10 cellular contexts compared by ENCODE assay signal in genomic region chr2:30410217-30410616, GRCh38. TPM values are rescaled to one million over a fixed set of nuclear protein-coding genes. Genes with fewer than 3 reads are reported as not detected.
DNase-seq lines count a peak whose midpoint lies in the region; ATAC-seq lines count a peak whose summit lies in the region.
"Had no signal": no experiment of that assay in that cellular context is flagged by ENCODE, and none has a peak within 500 bp of the region (broad histone marks: within the 10 kb centered on the region; RNA-seq: fewer than 3 reads in every experiment).

No MANE protein-coding gene starts in this region.

- no peak overlapping the region for H3K27ac Mint-ChIP-seq in activated naive CD8-positive, alpha-beta T cell treated with anti-CD3 and anti-CD28 coated beads, Interleukin-2, amount 10 ng/mL, durations not matched to agents 7 days and 5 days

- no peak overlapping the region for H3K4me3 Mint-ChIP-seq in activated naive CD8-positive, alpha-beta T cell treated with anti-CD3 and anti-CD28 coated beads, Interleukin-2, amount 10 ng/mL, durations not matched to agents 7 days and 5 days

- POLR2A ChIA-PET in activated naive CD8-positive, alpha-beta T cell treated with anti-CD3 and anti-CD28 coated beads, Interleukin-2, amount 10 ng/mL, durations not matched to agents 7 days and 5 days (lab: Charles Lee): interaction anchor here (0.7 kb wide), 1 partner anchor 59 kb away, joined by 3 read pairs; no protein-coding TSS in a partner anchor

- peak; percentile 58 for DNase-seq in AG20443 (ENCODE audit: low spot score)
- DNase-seq in GM03348 (ENCODE audit: low spot score): peak; percentile 38
- no peak for DNase-seq in activated naive CD8-positive, alpha-beta T cell treated with anti-CD3 and anti-CD28 coated beads, Interleukin-2, amount 10 ng/mL, durations not matched to agents 7 days and 5 days
- DNase-seq in lung microvascular endothelial cell (ENCODE audit: low read depth in 2 of 2): peak; percentile 53 to 74
- DNase-seq in NCI-H2227 (lab: John Stamatoyannopoulos, UW; ENCODE audit: unreplicated experiment): no peak
- DNase-seq in NCI-H2081 treated with DMSO at 0.1 percent for 48 hours (lab: John Stamatoyannopoulos, UW): no peak
- no peak for DNase-seq in NCI-H2107 treated with DMSO at 0.1 percent for 48 hours (lab: John Stamatoyannopoulos, UW; ENCODE audit: unreplicated experiment)
- DNase-seq: NCI-H187, retina had no signal

- no peaks in the 10 kb centered on the region for H3K27me3 Mint-ChIP-seq in activated naive CD8-positive, alpha-beta T cell treated with anti-CD3 and anti-CD28 coated beads, Interleukin-2, amount 10 ng/mL, durations not matched to agents 7 days and 5 days

- H3K9me3 Mint-ChIP-seq in activated naive CD8-positive, alpha-beta T cell treated with anti-CD3 and anti-CD28 coated beads, Interleukin-2, amount 10 ng/mL, durations not matched to agents 7 days and 5 days: no peaks in the 10 kb centered on the region

- H3K4me1 Mint-ChIP-seq in activated naive CD8-positive, alpha-beta T cell treated with anti-CD3 and anti-CD28 coated beads, Interleukin-2, amount 10 ng/mL, durations not matched to agents 7 days and 5 days: peaks cover 22% of the 10 kb centered on the region

- H3K36me3 Mint-ChIP-seq in activated naive CD8-positive, alpha-beta T cell treated with anti-CD3 and anti-CD28 coated beads, Interleukin-2, amount 10 ng/mL, durations not matched to agents 7 days and 5 days: no peaks in the 10 kb centered on the region

- ATAC-seq in activated naive CD8-positive, alpha-beta T cell treated with anti-CD3 and anti-CD28 coated beads, Interleukin-2, amount 10 ng/mL, durations not matched to agents 7 days and 5 days (ENCODE audit: low read depth): peak; percentile 64
- no peak for ATAC-seq in GM18511 (IDR thresholded peaks at IDR 0.05; ENCODE audit: unreplicated experiment)

RNA-seq across cellular contexts. Expression of gene LCLAT1, which starts 36.8 kb away (rescaled TPM):
- 10 to 100 TPM; 19.8 to 21.2 TPM for total RNA-seq in activated naive CD8-positive, alpha-beta T cell treated with anti-CD3 and anti-CD28 coated beads, Interleukin-2, amount 10 ng/mL, durations not matched to agents 7 days and 5 days
- 7.1 and 8.3 TPM in 2 replicates for total RNA-seq in lung microvascular endothelial cell

Comparison
In these comparisons a context has a peak if more than half of its experiments do, and no peak if none do; other contexts are left out.
1. DNase-seq: peak in AG20443 (single experiment), GM03348 (single experiment) and lung microvascular endothelial cell (2 of 2); none in activated naive CD8-positive, alpha-beta T cell treated with anti-CD3 and anti-CD28 coated beads, Interleukin-2, amount 10 ng/mL, durations not matched to agents 7 days and 5 days (single experiment), NCI-H2227 (single experiment), NCI-H2081 treated with DMSO at 0.1 percent for 48 hours (single experiment) and NCI-H2107 treated with DMSO at 0.1 percent for 48 hours (single experiment).